Comparison of ENCODE assay signal across 20 cellular contexts in the genomic region with DNA sequence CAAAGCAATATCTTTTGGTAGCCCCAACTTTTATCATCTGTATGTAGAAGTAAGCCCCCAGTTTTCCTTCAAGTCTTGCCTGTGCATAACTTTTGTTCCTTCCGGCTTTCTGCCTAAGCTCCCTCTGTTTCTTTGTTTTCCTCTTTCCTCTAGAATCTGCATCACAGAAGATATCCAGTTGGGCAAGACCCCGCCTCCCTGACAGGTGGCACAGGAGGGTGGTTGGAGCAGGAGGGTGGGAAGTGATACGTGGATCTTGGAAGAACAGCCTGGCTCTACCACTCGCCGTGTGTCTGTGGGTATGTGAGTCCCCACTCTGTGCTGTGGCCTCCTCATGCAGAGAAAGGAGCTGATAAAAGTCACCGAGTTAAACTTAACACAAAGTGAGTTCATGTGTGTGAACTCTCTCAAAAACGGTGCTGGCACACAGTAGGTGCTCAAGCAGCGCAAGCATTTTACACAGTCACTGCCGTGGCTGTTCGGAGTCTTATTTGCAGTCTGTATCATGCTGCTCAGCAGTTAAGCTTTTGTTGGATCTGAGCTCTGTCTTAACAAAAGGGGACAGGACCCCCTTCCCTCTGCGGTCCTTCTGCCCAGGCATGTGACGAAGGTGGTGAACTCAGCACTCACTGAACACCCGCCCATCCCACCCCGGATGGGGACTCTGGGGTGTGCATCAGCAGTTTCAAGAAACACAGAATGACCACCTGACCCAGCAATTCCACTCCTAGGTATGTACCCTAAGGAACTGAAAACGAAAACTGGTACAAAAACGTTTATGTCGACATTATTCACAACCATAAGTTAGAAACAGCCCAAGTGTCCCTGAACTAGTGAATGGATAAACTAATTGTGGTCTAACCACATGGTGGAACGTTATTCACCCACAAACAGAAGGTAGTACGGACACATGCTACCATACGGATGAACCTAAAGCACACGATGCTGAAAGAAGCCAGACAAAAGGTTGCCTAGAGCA.
DNase-seq lines count a peak whose midpoint lies in the region; ATAC-seq and TF ChIP-seq lines count a peak whose summit lies in the region.
"Had no signal": no experiment of that assay in that cellular context is flagged by ENCODE, and none has a peak within 500 bp of the region (broad histone marks: within the 10 kb centered on the region; RNA-seq: fewer than 3 reads in every experiment).

No MANE protein-coding gene starts in this region.

- H4K8ac ChIP-seq in trophoblast cell (ENCODE audit: low read depth, low read length), result no peak overlapping the region

- POLR2A ChIA-PET in WTC11 (lab: Charles Lee), result no interaction called here

- no peaks in the 10 kb centered on the region; the same call in 1 of the 2 replicates for H4K20me1 ChIP-seq in GM23338 (replicated peaks; ENCODE audit: insufficient read depth)

- 0 out of 2 replicates have a peak, but pooled peaks cover 3% of the 10 kb centered on the region for H3F3A ChIP-seq in GM23338 (replicated peaks; ENCODE audit: low read depth)

- H3K27me3 ChIP-seq in GM23338 (ENCODE audit: insufficient read depth) (no peaks in the 10 kb centered on the region), HUES6 (ENCODE audit: control insufficient read depth, insufficient read depth, low read length) (no peaks in the 10 kb centered on the region), iPS-20b (ENCODE audit: insufficient read depth, low read length) (no peaks in the 10 kb centered on the region), trophoblast cell (ENCODE audit: insufficient read depth, low read length) (no peaks in the 10 kb centered on the region)
- H3K27me3 ChIP-seq: BE2C had no signal

- H3K79me1 ChIP-seq in trophoblast cell (ENCODE audit: low read length), result peaks cover 6% of the 10 kb centered on the region

- no peaks in the 10 kb centered on the region for H3K9me3 ChIP-seq in HUES6 (ENCODE audit: control insufficient read depth, insufficient read depth, low read depth, low read length)
- H3K9me3 ChIP-seq in iPS-20b (ENCODE audit: insufficient read depth, low read depth, low read length), result no peaks in the 10 kb centered on the region
- H3K9me3 ChIP-seq in trophoblast cell (ENCODE audit: insufficient read depth, low read depth, low read length), result no peaks in the 10 kb centered on the region
- H3K9me3 ChIP-seq: A549, BE2C, HAP-1 had no signal

- H3K9me2 ChIP-seq in GM23338 (ENCODE audit: insufficient read depth), result no peaks in the 10 kb centered on the region

- H3K27me3 Mint-ChIP-seq in GM23338 (ENCODE audit: insufficient read depth, low read depth, poor library complexity), result peaks cover 16% of the 10 kb centered on the region
- H3K27me3 Mint-ChIP-seq in WTC11 (ENCODE audit: low read depth), result no peaks in the 10 kb centered on the region

- H3K4me1 ChIP-seq in GM23338 (ENCODE audit: insufficient read depth) (peaks cover 60% of the 10 kb centered on the region), HUES6 (ENCODE audit: control insufficient read depth, insufficient read depth, low read length) (peaks cover 46% of the 10 kb centered on the region), iPS-20b (ENCODE audit: insufficient read depth, low read length) (peaks cover 46% of the 10 kb centered on the region; the same call in 1 of the 2 replicates), trophoblast cell (ENCODE audit: control insufficient read depth in 1 of 2, insufficient read depth in 2 of 2, low read length in 2 of 2) (no peaks in the 10 kb centered on the region)
- H3K4me1 ChIP-seq: BE2C, HAP-1 had no signal

- no peaks in the 10 kb centered on the region for H3K36me3 ChIP-seq in GM23338 (ENCODE audit: insufficient read depth)
- H3K36me3 ChIP-seq in HUES6 (ENCODE audit: control insufficient read depth, insufficient read depth, low read length), result no peaks in the 10 kb centered on the region
- H3K36me3 ChIP-seq in iPS-20b (ENCODE audit: insufficient read depth, low read depth, low read length), result no peaks in the 10 kb centered on the region
- no peaks in the 10 kb centered on the region for H3K36me3 ChIP-seq in trophoblast cell (ENCODE audit: control insufficient read depth in 1 of 2, insufficient read depth in 2 of 2, low read length in 2 of 2)
- H3K36me3 ChIP-seq: BE2C, HAP-1 had no signal

- peak; percentile 77 for ATAC-seq in GM23338
- ATAC-seq in WTC11, result peak; percentile 65
- ATAC-seq: A549, Right ventricle myocardium inferior, T-helper 17 cell had no signal

- peak overlapping the region; percentile 25; the same call in 1 of the 2 replicates for H3K4me3 ChIP-seq in GM23338
- no peak overlapping the region; the same call in 1 of the 2 replicates for H3K4me3 ChIP-seq in HUES6 (ENCODE audit: low read depth, low read length)
- H3K4me3 ChIP-seq in iPS-20b (ENCODE audit: low read length), result peak overlapping the region; percentile 47
- H3K4me3 ChIP-seq in trophoblast cell (ENCODE audit: low read depth, low read length), result no peak overlapping the region
- H3K4me3 ChIP-seq: A549, HAP-1 had no signal

- H3K4me3 Mint-ChIP-seq in GM23338 (peak overlapping the region; percentile 49), WTC11 (peak overlapping the region; percentile 42)
- H3K4me3 Mint-ChIP-seq: IgD-negative memory B cell, T-helper 17 cell had no signal

- H3K4me1 Mint-ChIP-seq in GM23338, result peaks cover 72% of the 10 kb centered on the region
- peaks cover 71% of the 10 kb centered on the region for H3K4me1 Mint-ChIP-seq in WTC11
- H3K4me1 Mint-ChIP-seq: T-helper 17 cell had no signal

- no peak overlapping the region for H2BK120ac ChIP-seq in trophoblast cell (ENCODE audit: insufficient read depth, low read length, poor library complexity)

- H2AK5ac ChIP-seq in trophoblast cell (ENCODE audit: low read length), result no peak overlapping the region

- H2BK5ac ChIP-seq in trophoblast cell (ENCODE audit: low read depth, low read length, poor library complexity), result no peak overlapping the region

- TF ChIP-seq CTCF in GM23338 (conservative IDR thresholded peaks at IDR 0.05; ENCODE audit: low read depth in 2 of 2) (no peak), WTC11 (IDR thresholded peaks at IDR 0.05) (no peak)

- no peak overlapping the region for H3K4ac ChIP-seq in trophoblast cell (ENCODE audit: low read depth, low read length)

- H3K79me2 ChIP-seq in GM23338 (replicated peaks; ENCODE audit: insufficient read depth), result peaks cover 53% of the 10 kb centered on the region
- no peaks in the 10 kb centered on the region for H3K79me2 ChIP-seq in trophoblast cell (ENCODE audit: control insufficient read depth, insufficient read depth, low read length, poor library complexity)

- H2AFZ ChIP-seq in GM23338, result no peak overlapping the region
- no peak overlapping the region for H2AFZ ChIP-seq in trophoblast cell (ENCODE audit: insufficient read depth, low read length, poor library complexity)

- CTCF ChIA-PET in WTC11 (lab: Charles Lee), result interaction anchor here (0.9 to 1.7 kb wide), 5 partner anchors 10 to 136 kb away, joined by 3 to 6 read pairs (median 4); no protein-coding TSS in a partner anchor

- no peak overlapping the region for H3K18ac ChIP-seq in trophoblast cell (ENCODE audit: low read length)

- no peak overlapping the region for H3K14ac ChIP-seq in trophoblast cell (ENCODE audit: low read length)

- H4K91ac ChIP-seq in trophoblast cell (ENCODE audit: low read depth, low read length), result no peak overlapping the region

- H2BK12ac ChIP-seq in trophoblast cell (ENCODE audit: low read length), result no peak overlapping the region

- no peak overlapping the region for H4K12ac ChIP-seq in trophoblast cell (ENCODE audit: low read depth, low read length)

- H3K9me3 Mint-ChIP-seq in GM23338 (peaks cover 2% of the 10 kb centered on the region; the same call in 1 of the 3 replicates), WTC11 (no peaks in the 10 kb centered on the region)

- H3K23ac ChIP-seq in trophoblast cell (ENCODE audit: low read length), result no peak overlapping the region

- H3K27ac ChIP-seq in GM23338 (ENCODE audit: low read depth), result peak overlapping the region; percentile 90
- H3K27ac ChIP-seq in HUES6 (ENCODE audit: low read depth, low read length), result 0 out of 2 replicates have a peak overlapping the region, but pooled peaks have one; percentile 1
- H3K27ac ChIP-seq in iPS-20b (ENCODE audit: low read length), result peak overlapping the region; percentile 68
- H3K27ac ChIP-seq in trophoblast cell (ENCODE audit: low read depth, low read length), result no peak overlapping the region
- H3K27ac ChIP-seq: A549, HL-60 had no signal

- DNase-seq in GM23338 (ENCODE audit: low spot score), result peak; percentile 88
- DNase-seq in WTC11 (ENCODE audit: low spot score), result peak; percentile 57
- no peak for DNase-seq in trophoblast cell
- no peak for DNase-seq in NCI-H510A treated with DMSO at 0.1 percent for 48 hours (lab: John Stamatoyannopoulos, UW)
- no peak for DNase-seq in A172 (ENCODE audit: low spot score)
- DNase-seq: BE2C, EL, GF-D8, NCI-H1694 treated with DMSO at 0.1 percent for 48 hours, NCI-H510A, NCI-H774, OCI-M1, T-helper 17 cell had no signal

- H3K4me2 ChIP-seq in GM23338 (peak overlapping the region; percentile 65), trophoblast cell (ENCODE audit: low read length) (no peak overlapping the region)
- H3K4me2 ChIP-seq: A549 had no signal

- WGBS in trophoblast cell (ENCODE audit: extremely low coverage, insufficient coverage, insufficient read length), result no CpG with 5 or more reads among the region's 21 CpGs

- H3K36me3 Mint-ChIP-seq in GM23338 (ENCODE audit: low read depth) (no peaks in the 10 kb centered on the region; the same call in 2 of the 3 replicates), WTC11 (no peaks in the 10 kb centered on the region)

- H3K27ac Mint-ChIP-seq in GM23338 (peak overlapping the region; percentile 91), WTC11 (peak overlapping the region; percentile 96)
- H3K27ac Mint-ChIP-seq: IgD-negative memory B cell, T-helper 17 cell had no signal

- H3K9ac ChIP-seq in HUES6 (ENCODE audit: low read length) (peak overlapping the region; percentile 8), iPS-20b (ENCODE audit: low read depth, low read length) (peak overlapping the region; percentile 62; the same call in 1 of the 2 replicates), trophoblast cell (ENCODE audit: low read length) (no peak overlapping the region)

TF ChIP-seq in GM23338, 12 proteins besides CTCF, POLR2A, EP300 and RAD21 (continues in another document):
- no peak for TF ChIP-seq CREB1 (CRISPR knock-in tag; IDR thresholded peaks at IDR 0.05; ENCODE audit: low read depth)
- TF ChIP-seq POLR2AphosphoS5 (IDR thresholded peaks at IDR 0.05; ENCODE audit: low read depth), result 0 out of 2 replicates have a peak, but pooled peaks have one; percentile 26
- no peak for TF ChIP-seq ZNF114 (CRISPR knock-in tag; IDR thresholded peaks at IDR 0.05)
- TF ChIP-seq JUNB (IDR thresholded peaks at IDR 0.05; ENCODE audit: unreplicated experiment), result no peak

TF ChIP-seq in WTC11, 78 proteins besides CTCF, POLR2A, EP300 and RAD21 (continues in another document):
- TF ChIP-seq FOXK1 (CRISPR knock-in tag; IDR thresholded peaks at IDR 0.05), result 0 out of 2 replicates have a peak, but pooled peaks have one; percentile 44
- TF ChIP-seq TEAD1 (CRISPR knock-in tag; IDR thresholded peaks at IDR 0.05), result 0 out of 2 replicates have a peak, but pooled peaks have one; percentile 29

Comparison
In these comparisons a context has a peak if more than half of its experiments do, and no peak if none do; other contexts are left out.
1. DNase-seq: peak in GM23338 (single experiment) and WTC11 (single experiment); none in trophoblast cell (0 of 2), NCI-H510A treated with DMSO at 0.1 percent for 48 hours (single experiment) and A172 (single experiment).
2. H3K4me3 ChIP-seq: peak in GM23338 (single experiment) and iPS-20b (single experiment); none in HUES6 (single experiment) and trophoblast cell (single experiment).